9 cellular contexts compared by ENCODE assay signal in the genomic region with DNA sequence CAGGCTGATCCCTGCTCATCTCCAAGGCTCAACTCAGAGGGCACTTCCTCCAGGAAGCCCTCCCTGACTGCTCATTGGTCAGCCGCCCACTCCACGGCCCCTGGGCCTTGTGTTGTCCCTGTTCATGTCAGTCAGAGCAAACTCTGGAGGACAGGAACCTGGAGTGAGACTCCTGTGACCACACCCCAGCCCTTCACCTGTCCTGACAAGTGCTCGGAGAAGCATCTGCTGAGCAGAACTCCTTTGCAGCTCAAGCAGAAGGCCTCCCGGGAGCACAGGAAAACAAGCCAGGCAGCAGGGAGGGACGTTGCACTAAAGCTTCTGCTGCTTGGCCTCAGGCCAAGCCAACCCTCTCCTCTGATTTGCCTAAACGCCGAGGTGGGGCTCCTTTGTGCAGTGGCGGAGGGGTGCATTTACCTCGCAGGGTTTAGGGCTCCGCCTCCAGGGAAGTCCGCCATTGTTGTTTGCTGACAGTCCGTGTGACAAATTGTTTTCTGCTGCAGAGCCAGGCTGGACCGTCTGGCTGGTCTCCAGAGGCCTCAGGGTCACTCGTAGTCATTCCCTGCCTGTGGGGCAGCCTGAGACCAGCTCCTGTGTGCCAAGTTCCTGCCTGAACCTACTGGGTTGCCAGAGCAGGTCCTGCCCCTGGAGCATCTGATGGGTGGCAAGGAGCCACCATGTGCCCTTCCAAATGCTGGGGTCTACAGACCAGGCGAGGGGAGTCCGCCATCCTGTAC.
DNase-seq lines count a peak whose midpoint lies in the region; ATAC-seq and TF ChIP-seq lines count a peak whose summit lies in the region.
"Had no signal": no experiment of that assay in that cellular context is flagged by ENCODE, and none has a peak within 500 bp of the region (broad histone marks: within the 10 kb centered on the region; RNA-seq: fewer than 3 reads in every experiment).

No MANE protein-coding gene starts in this region.

- H3K4me1 Mint-ChIP-seq in endodermal cell (no peaks in the 10 kb centered on the region), endothelial cell (ENCODE audit: unreplicated experiment) (no peaks in the 10 kb centered on the region)
- peaks cover 12% of the 10 kb centered on the region for H3K4me1 Mint-ChIP-seq in stimulated activated naive CD8-positive, alpha-beta T cell treated with anti-CD3 and anti-CD28 coated beads, Interleukin-15, amount 100 ng/mL, for 72 hours

- H3K9me3 Mint-ChIP-seq in endodermal cell (no peaks in the 10 kb centered on the region), endothelial cell (ENCODE audit: unreplicated experiment) (no peaks in the 10 kb centered on the region)
- peaks cover 0 to 4% of the 10 kb centered on the region in 2 donors for H3K9me3 Mint-ChIP-seq in stimulated activated naive CD8-positive, alpha-beta T cell treated with anti-CD3 and anti-CD28 coated beads, Interleukin-15, amount 100 ng/mL, for 72 hours

- H3K36me3 Mint-ChIP-seq in endodermal cell (ENCODE audit: low read depth), result no peaks in the 10 kb centered on the region
- no peaks in the 10 kb centered on the region for H3K36me3 Mint-ChIP-seq in endothelial cell (ENCODE audit: low read depth, unreplicated experiment)
- H3K36me3 Mint-ChIP-seq: activated CD8-positive, alpha-beta memory T cell treated with anti-CD3 and anti-CD28 coated beads, Interleukin-2, amount 10 ng/mL, durations not matched to agents 7 days and 5 days had no signal

- WGBS in endodermal cell (ENCODE audit: insufficient coverage in 1 of 2, insufficient read length in 1 of 2), 2 experiments, result 58 to 72% methylated on average over 13 to 16 of the region's 16 CpGs
- 25 to 29% methylated on average over 10 to 16 of the region's 16 CpGs for WGBS in testis, 2 donors

- H3K9ac ChIP-seq in endodermal cell (ENCODE audit: extremely low read depth, low read length, poor library complexity, severe bottlenecking), result no peak overlapping the region

- H3K27me3 ChIP-seq in endodermal cell (ENCODE audit: control insufficient read depth, insufficient read depth, low read length, poor library complexity, severe bottlenecking) (no peaks in the 10 kb centered on the region), testis (no peaks in the 10 kb centered on the region)

- peak overlapping the region; percentile 98 for H3K27ac ChIP-seq in endodermal cell (ENCODE audit: low read depth, low read length)
- H3K27ac ChIP-seq in testis, result no peak overlapping the region

- H3K4me1 ChIP-seq in endodermal cell (ENCODE audit: control insufficient read depth, insufficient read depth, low read length) (no peaks in the 10 kb centered on the region), testis (peaks cover 3% of the 10 kb centered on the region)

- peaks cover 7% of the 10 kb centered on the region for H3K27me3 Mint-ChIP-seq in endodermal cell (ENCODE audit: insufficient read depth)
- H3K27me3 Mint-ChIP-seq in stimulated activated naive CD8-positive, alpha-beta T cell treated with anti-CD3 and anti-CD28 coated beads, Interleukin-15, amount 100 ng/mL, for 72 hours, result peaks cover 7% of the 10 kb centered on the region
- peaks cover 5% of the 10 kb centered on the region for H3K27me3 Mint-ChIP-seq in endothelial cell (ENCODE audit: unreplicated experiment)
- H3K27me3 Mint-ChIP-seq: activated CD8-positive, alpha-beta memory T cell treated with anti-CD3 and anti-CD28 coated beads, Interleukin-2, amount 10 ng/mL, durations not matched to agents 7 days and 5 days had no signal

- H3K36me3 ChIP-seq in endodermal cell (ENCODE audit: control insufficient read depth, insufficient read depth, low read length) (no peaks in the 10 kb centered on the region), testis (ENCODE audit: low read depth, missing control alignments) (no peaks in the 10 kb centered on the region)

- H3K4me3 ChIP-seq in endodermal cell (ENCODE audit: low read length), result no peak overlapping the region
- peak overlapping the region in 1 of 2 donors; percentile 17 for H3K4me3 ChIP-seq in testis

- TF ChIP-seq CTCF in endodermal cell (conservative IDR thresholded peaks at IDR 0.05) (no peak), testis (IDR thresholded peaks at IDR 0.05) (no peak), endothelial cell (IDR thresholded peaks at IDR 0.05; ENCODE audit: unreplicated experiment) (no peak)

- no peak for TF ChIP-seq POLR2A in testis (IDR thresholded peaks at IDR 0.05)

- H3K4me3 Mint-ChIP-seq in endodermal cell (no peak overlapping the region), endothelial cell (ENCODE audit: unreplicated experiment) (no peak overlapping the region)
- no peak overlapping the region for H3K4me3 Mint-ChIP-seq in stimulated activated naive CD8-positive, alpha-beta T cell treated with anti-CD3 and anti-CD28 coated beads, Interleukin-15, amount 100 ng/mL, for 72 hours
- H3K4me3 Mint-ChIP-seq: activated CD8-positive, alpha-beta memory T cell treated with anti-CD3 and anti-CD28 coated beads, Interleukin-2, amount 10 ng/mL, durations not matched to agents 7 days and 5 days had no signal

- intact Hi-C loops in testis (cut with DNase I; ENCODE audit: low total_unique reads), result no loop called here

- H3K27ac Mint-ChIP-seq in endodermal cell (no peak overlapping the region), endothelial cell (ENCODE audit: unreplicated experiment) (no peak overlapping the region)
- no peak overlapping the region for H3K27ac Mint-ChIP-seq in stimulated activated naive CD8-positive, alpha-beta T cell treated with anti-CD3 and anti-CD28 coated beads, Interleukin-15, amount 100 ng/mL, for 72 hours

- peak; percentile 31 for ATAC-seq in HG02798 (IDR thresholded peaks at IDR 0.05; ENCODE audit: poor library complexity, unreplicated experiment)
- no peak for ATAC-seq in stimulated activated naive CD8-positive, alpha-beta T cell treated with anti-CD3 and anti-CD28 coated beads, Interleukin-15, amount 100 ng/mL, for 72 hours
- ATAC-seq: activated CD8-positive, alpha-beta memory T cell treated with anti-CD3 and anti-CD28 coated beads, Interleukin-2, amount 10 ng/mL, durations not matched to agents 7 days and 5 days had no signal

- H3K9me3 ChIP-seq in endodermal cell (ENCODE audit: control insufficient read depth, low read length) (no peaks in the 10 kb centered on the region), testis (no peaks in the 10 kb centered on the region)

- peak; percentile 93 for DNase-seq in NCI-H2227 (lab: John Stamatoyannopoulos, UW; ENCODE audit: unreplicated experiment)
- DNase-seq in endodermal cell, result peak; percentile 70
- peak; percentile 79 for DNase-seq in testis
- DNase-seq in stimulated activated naive CD8-positive, alpha-beta T cell treated with anti-CD3 and anti-CD28 coated beads, Interleukin-15, amount 100 ng/mL, for 72 hours, result no peak
- no peak for DNase-seq in endothelial cell (ENCODE audit: low spot score)
- no peak for DNase-seq in COLO829 (ENCODE audit: low spot score)
- DNase-seq: activated CD8-positive, alpha-beta memory T cell treated with anti-CD3 and anti-CD28 coated beads, Interleukin-2, amount 10 ng/mL, durations not matched to agents 7 days and 5 days; effector CD8-positive, alpha-beta T cell had no signal

Comparison
In these comparisons a context has a peak if more than half of its experiments do, and no peak if none do; other contexts are left out.
1. DNase-seq: peak in NCI-H2227 (single experiment), endodermal cell (single experiment) and testis (single experiment); none in stimulated activated naive CD8-positive, alpha-beta T cell treated with anti-CD3 and anti-CD28 coated beads, Interleukin-15, amount 100 ng/mL, for 72 hours (0 of 2), endothelial cell (single experiment) and COLO829 (single experiment).